ENCODE assay signal across 9 cellular contexts in genomic region chr10:44383749-44384600, GRCh38. TPM values are rescaled to one million over a fixed set of nuclear protein-coding genes. Genes with fewer than 3 reads are reported as not detected.
DNase-seq lines count a peak whose midpoint lies in the region; ATAC-seq, FAIRE-seq and TF ChIP-seq lines count a peak whose summit lies in the region.
"Had no signal": no experiment of that assay in that cellular context is flagged by ENCODE, and none has a peak within 500 bp of the region (broad histone marks: within the 10 kb centered on the region; RNA-seq: fewer than 3 reads in every experiment).

No MANE protein-coding gene starts in this region.

- TF ChIP-seq CTCF in A549 (IDR thresholded peaks at IDR 0.05): no peak
- TF ChIP-seq CTCF in nephron (IDR thresholded peaks at IDR 0.05; ENCODE audit: unreplicated experiment in 3 of 3): no peak

- TF ChIP-seq RAD21 in A549 (conservative IDR thresholded peaks at IDR 0.05 in 1 of 2, IDR thresholded peaks at IDR 0.05 in 1 of 2): no peak

- POLR2A ChIA-PET in A549 (lab: Yijun Ruan, JAX): no interaction called here

- peak overlapping the region; percentile 69 to 90 (median 77) for H3K27ac Mint-ChIP-seq in nephron

- no peaks in the 10 kb centered on the region for H3K4me1 ChIP-seq in A549

- H3K36me3 Mint-ChIP-seq in nephron (ENCODE audit: low read depth): peaks cover 37% of the 10 kb centered on the region

- FAIRE-seq in A549 (lab: Jason Lieb, UNC): no peak

- ATAC-seq in A549 (peak in 1 of 2 experiments; percentile 34; a peak in 3 of 6 replicates), GM18505 (IDR thresholded peaks at IDR 0.05; ENCODE audit: unreplicated experiment) (no peak)

- CTCF ChIA-PET in A549 (lab: Yijun Ruan, JAX): interaction anchor here (0.5 to 2.4 kb wide), 4 partner anchors 323 to 713 kb away, joined by 3 to 13 read pairs (median 6); no protein-coding TSS in a partner anchor

- H3K27me3 Mint-ChIP-seq in nephron (ENCODE audit: low read depth): peaks cover 30% of the 10 kb centered on the region

- no peaks in the 10 kb centered on the region for H3K9me3 ChIP-seq in A549

- peak overlapping the region; percentile 94 to 96 (median 96) for H3K4me3 Mint-ChIP-seq in nephron

- H3K9me3 Mint-ChIP-seq in nephron: no peaks in the 10 kb centered on the region

- TF ChIP-seq EP300 in A549 (IDR thresholded peaks at IDR 0.05): no peak

- H3K4me1 Mint-ChIP-seq in nephron: peaks cover 42% of the 10 kb centered on the region

- H3K4me3 ChIP-seq in A549: peak overlapping the region; percentile 26; the same call in 1 of the 3 replicates

- no peak overlapping the region for H3K27ac ChIP-seq in A549

- WGBS in A549 (ENCODE audit: missing lambda C conversion rate): 29% methylated on average over 34 of the region's 63 CpGs

- TF ChIP-seq POLR2A in A549 (IDR thresholded peaks at IDR 0.05; ENCODE audit: low read length) (no peak), GM18505 (IDR thresholded peaks at IDR 0.05; ENCODE audit: borderline replicate concordance, extremely low read depth, insufficient read depth, insufficient read length) (no peak)

- peak overlapping the region; percentile 63 for H3K4me2 ChIP-seq in A549

- DNase-seq in A549 (ENCODE audit: low read depth in 1 of 2, low spot score in 1 of 2): peak in 1 of 2 experiments; percentile 37
- DNase-seq in LHCN-M2 (ENCODE audit: low read depth): peak; percentile 14
- DNase-seq in fibroblast of peridontal ligament (ENCODE audit: extremely low read depth): peak; percentile 47
- no peak for DNase-seq in activated naive CD4-positive, alpha-beta T cell treated with Interleukin-2 at 50 U/mL for 16 hours
- no peak for DNase-seq in GDM1 (lab: John Stamatoyannopoulos, UW)
- no peak for DNase-seq in NCI-H1092 (lab: John Stamatoyannopoulos, UW)

TF ChIP-seq in A549, 52 proteins besides CTCF, POLR2A, EP300 and RAD21:
- TF ChIP-seq CHD2 (IDR thresholded peaks at IDR 0.05; ENCODE audit: low read length, partially characterized antibody) (no peak), HDAC2 (IDR thresholded peaks at IDR 0.05) (peak; percentile 63; the same call in 1 of the 2 replicates), ATOH8 (CRISPR knock-in tag; IDR thresholded peaks at IDR 0.05; ENCODE audit: low read depth) (no peak)

RNA-seq across cellular contexts. Expression of gene CXCL12, which starts 0.9 kb away (rescaled TPM):
- polyA plus RNA-seq in A549 (2011; rRNA removed) (0.13 and 0.17 TPM in 2 replicates), A549 (2017; fragmentation: RNase III; extraction: RNeasy Plus Mini Kit Qiagen cat#74134 plus additional on column Dnase treatment) (0.07 to 0.28 TPM (median 0.17 TPM) in 3 replicates)
- 0.09 and 0.12 TPM in 2 replicates for polyA plus RNA-seq in A549 (2012; cell fraction: cytosol; rRNA removed)
- 0.07 and 0.13 TPM in 2 replicates for polyA plus RNA-seq in A549 (2012; cell fraction: nucleus; rRNA removed)
- 0.73 TPM in 1 of 2 replicates, not detected in the other for polyA minus RNA-seq in A549 (2011; rRNA and poly(A)+ RNA removed)
- total RNA-seq in LHCN-M2 (2014; rRNA removed): 0.13 and 0.29 TPM in 2 replicates
- 1.2 TPM for polyA plus RNA-seq in LHCN-M2 (2012)
- total RNA-seq: HT-29 had no signal

Comparison
In these comparisons a context has a peak if more than half of its experiments do, and no peak if none do; other contexts are left out.
1. DNase-seq: peak in LHCN-M2 (single experiment) and fibroblast of peridontal ligament (single experiment); none in activated naive CD4-positive, alpha-beta T cell treated with Interleukin-2 at 50 U/mL for 16 hours (single experiment), GDM1 (single experiment) and NCI-H1092 (single experiment).